Comparison of ENCODE assay signal across 8 cellular contexts in genomic region chr2:27717070-27717453, GRCh38. TPM values are rescaled to one million over a fixed set of nuclear protein-coding genes. Genes with fewer than 3 reads are reported as not detected.
DNase-seq lines count a peak whose midpoint lies in the region; ATAC-seq and TF ChIP-seq lines count a peak whose summit lies in the region.

No MANE protein-coding gene starts in this region.

- DNase-seq in activated naive CD4-positive, alpha-beta T cell treated with anti-CD3 and anti-CD28 coated beads, Interleukin-2, amount 10 ng/mL, durations not matched to agents 7 days and 5 days, result no peak
- no peak for DNase-seq in activated naive CD4-positive, alpha-beta T cell (lab: John Stamatoyannopoulos, UW)
- DNase-seq in activated T-helper 1 cell treated with anti-CD3 and anti-CD28 coated beads, Interleukin-12 subunit alpha, Interleukin-12 subunit beta, Interleukin-2, Interleukin-4 antibody, amounts not matched to agents 30 ng/mL and 10 ng/mL and 1 ng/mL, durations not matched to agents 14 hours and 24 hours and 36 hours (ENCODE audit: low spot score), result no peak
- DNase-seq in right cardiac atrium (peak in 2 of 3 donors; percentile 53 to 65), uterus (peak; percentile 60 to 71), lower lobe of right lung (no peak), activated gamma-delta T cell treated with Interleukin-2 at 50 U/mL for 16 hours (no peak)

- H3K9me3 ChIP-seq in right cardiac atrium (ENCODE audit: control insufficient read depth, low read length) (no peaks in the 10 kb centered on the region), uterus (no peaks in the 10 kb centered on the region), lower lobe of right lung (no peaks in the 10 kb centered on the region)

- H3K36me3 Mint-ChIP-seq in activated naive CD4-positive, alpha-beta T cell treated with anti-CD3 and anti-CD28 coated beads, Interleukin-2, amount 10 ng/mL, durations not matched to agents 7 days and 5 days, result no peaks in the 10 kb centered on the region
- no peaks in the 10 kb centered on the region for H3K36me3 Mint-ChIP-seq in activated T-helper 1 cell treated with anti-CD3 and anti-CD28 coated beads, Interleukin-12 subunit alpha, Interleukin-12 subunit beta, Interleukin-2, Interleukin-4 antibody, amounts not matched to agents 30 ng/mL and 10 ng/mL and 1 ng/mL, durations not matched to agents 14 hours and 24 hours and 36 hours (ENCODE audit: low read depth)

- peaks cover 46% of the 10 kb centered on the region for H3K4me1 Mint-ChIP-seq in activated naive CD4-positive, alpha-beta T cell treated with anti-CD3 and anti-CD28 coated beads, Interleukin-2, amount 10 ng/mL, durations not matched to agents 7 days and 5 days
- H3K4me1 Mint-ChIP-seq in activated T-helper 1 cell treated with anti-CD3 and anti-CD28 coated beads, Interleukin-12 subunit alpha, Interleukin-12 subunit beta, Interleukin-2, Interleukin-4 antibody, amounts not matched to agents 30 ng/mL and 10 ng/mL and 1 ng/mL, durations not matched to agents 14 hours and 24 hours and 36 hours (ENCODE audit: low read depth), result peaks cover 50% of the 10 kb centered on the region

- H3K27ac Mint-ChIP-seq in activated naive CD4-positive, alpha-beta T cell treated with anti-CD3 and anti-CD28 coated beads, Interleukin-2, amount 10 ng/mL, durations not matched to agents 7 days and 5 days, result no peak overlapping the region
- H3K27ac Mint-ChIP-seq in activated T-helper 1 cell treated with anti-CD3 and anti-CD28 coated beads, Interleukin-12 subunit alpha, Interleukin-12 subunit beta, Interleukin-2, Interleukin-4 antibody, amounts not matched to agents 30 ng/mL and 10 ng/mL and 1 ng/mL, durations not matched to agents 14 hours and 24 hours and 36 hours, result peak overlapping the region; percentile 20

- no peaks in the 10 kb centered on the region for H3K27me3 ChIP-seq in right cardiac atrium (ENCODE audit: control insufficient read depth, insufficient read depth)
- no peaks in the 10 kb centered on the region for H3K27me3 ChIP-seq in uterus
- peaks cover 6% of the 10 kb centered on the region for H3K27me3 ChIP-seq in lower lobe of right lung (ENCODE audit: low read depth)

- no peak for TF ChIP-seq CTCF in uterus (IDR thresholded peaks at IDR 0.05)
- TF ChIP-seq CTCF in lower lobe of right lung (IDR thresholded peaks at IDR 0.05), result no peak

- H3K36me3 ChIP-seq in uterus (no peaks in the 10 kb centered on the region), lower lobe of right lung (no peaks in the 10 kb centered on the region)

- peaks cover 58% of the 10 kb centered on the region for H3K27me3 Mint-ChIP-seq in activated naive CD4-positive, alpha-beta T cell treated with anti-CD3 and anti-CD28 coated beads, Interleukin-2, amount 10 ng/mL, durations not matched to agents 7 days and 5 days
- H3K27me3 Mint-ChIP-seq in activated T-helper 1 cell treated with anti-CD3 and anti-CD28 coated beads, Interleukin-12 subunit alpha, Interleukin-12 subunit beta, Interleukin-2, Interleukin-4 antibody, amounts not matched to agents 30 ng/mL and 10 ng/mL and 1 ng/mL, durations not matched to agents 14 hours and 24 hours and 36 hours (ENCODE audit: insufficient read depth), result no peaks in the 10 kb centered on the region

- WGBS in right cardiac atrium, result 43% methylated on average over 8 of the region's 8 CpGs

- H3K4me1 ChIP-seq in right cardiac atrium (ENCODE audit: control insufficient read depth, insufficient read depth, low read length) (peaks cover 5% of the 10 kb centered on the region), uterus (peaks cover 0 to 4% of the 10 kb centered on the region in 2 donors), lower lobe of right lung (peaks cover 15% of the 10 kb centered on the region)

- no peaks in the 10 kb centered on the region for H3K9me3 Mint-ChIP-seq in activated naive CD4-positive, alpha-beta T cell treated with anti-CD3 and anti-CD28 coated beads, Interleukin-2, amount 10 ng/mL, durations not matched to agents 7 days and 5 days
- H3K9me3 Mint-ChIP-seq in activated T-helper 1 cell treated with anti-CD3 and anti-CD28 coated beads, Interleukin-12 subunit alpha, Interleukin-12 subunit beta, Interleukin-2, Interleukin-4 antibody, amounts not matched to agents 30 ng/mL and 10 ng/mL and 1 ng/mL, durations not matched to agents 14 hours and 24 hours and 36 hours, result no peaks in the 10 kb centered on the region

- ATAC-seq in right cardiac atrium (peak; percentile 44 to 55), GM21786 (IDR thresholded peaks at IDR 0.05; ENCODE audit: unreplicated experiment) (no peak), lower lobe of right lung (no peak)

- H3K27ac ChIP-seq in right cardiac atrium (ENCODE audit: low read length) (peak overlapping the region; percentile 66), uterus (peak overlapping the region; percentile 86), lower lobe of right lung (no peak overlapping the region)

- H3K4me3 Mint-ChIP-seq in activated naive CD4-positive, alpha-beta T cell treated with anti-CD3 and anti-CD28 coated beads, Interleukin-2, amount 10 ng/mL, durations not matched to agents 7 days and 5 days, result peak overlapping the region; percentile 43
- H3K4me3 Mint-ChIP-seq in activated T-helper 1 cell treated with anti-CD3 and anti-CD28 coated beads, Interleukin-12 subunit alpha, Interleukin-12 subunit beta, Interleukin-2, Interleukin-4 antibody, amounts not matched to agents 30 ng/mL and 10 ng/mL and 1 ng/mL, durations not matched to agents 14 hours and 24 hours and 36 hours, result peak overlapping the region; percentile 66

- peak overlapping the region; percentile 23 for H3K4me3 ChIP-seq in right cardiac atrium (ENCODE audit: low read length)
- peak overlapping the region in 1 of 2 donors; percentile 5 for H3K4me3 ChIP-seq in uterus
- no peak overlapping the region for H3K4me3 ChIP-seq in lower lobe of right lung

- intact Hi-C loops in activated T-helper 1 cell treated with anti-CD3 and anti-CD28 coated beads, Interleukin-12 subunit alpha, Interleukin-12 subunit beta, Interleukin-2, Interleukin-4 antibody, amounts not matched to agents 30 ng/mL and 10 ng/mL and 1 ng/mL, durations not matched to agents 14 hours and 24 hours and 36 hours (cut with micrococcal nuclease), result loop anchor here (1.0 kb wide), 1 partner anchor 14 kb away; no protein-coding TSS in a partner anchor
- intact Hi-C loops in right cardiac atrium (cut with DNase I) (loop anchor here in 1 of 4 donors (10.0 kb wide), 1 partner anchor 98 kb away; no protein-coding TSS in a partner anchor), uterus (cut with DNase I; ENCODE audit: low total_unique reads) (no loop called here), lower lobe of right lung (cut with DNase I) (no loop called here)

- CTCF ChIA-PET in activated naive CD4-positive, alpha-beta T cell treated with anti-CD3 and anti-CD28 coated beads, Interleukin-2, amount 10 ng/mL, durations not matched to agents 7 days and 5 days (lab: Charles Lee), result interaction anchor here (1.0 to 1.1 kb wide), 2 partner anchors 9 to 13 kb away, joined by 3 to 4 read pairs; no protein-coding TSS in a partner anchor

- TF ChIP-seq POLR2A in uterus (IDR thresholded peaks at IDR 0.05), result peak in 1 of 2 donors; percentile 24

RNA-seq across cellular contexts. Expression of gene SLC4A1AP, which starts 53.4 kb away (rescaled TPM):
- total RNA-seq in activated T-helper 1 cell treated with anti-CD3 and anti-CD28 coated beads, Interleukin-12 subunit alpha, Interleukin-12 subunit beta, Interleukin-2, Interleukin-4 antibody, amounts not matched to agents 30 ng/mL and 10 ng/mL and 1 ng/mL, durations not matched to agents 14 hours and 24 hours and 36 hours, result 29.7 and 29.8 TPM in 2 replicates
- total RNA-seq in right cardiac atrium (10 to 100 TPM; 19.4 to 21.8 (median 21.2) TPM), uterus (10 to 100 TPM; 15.0 to 23.8 (median 23.1) TPM), lower lobe of right lung (19.6 TPM)
- polyA plus RNA-seq in right cardiac atrium, result 19.9 TPM

RNA-seq across cellular contexts. Expression of gene SUPT7L, which starts 53.6 kb away (rescaled TPM):
- total RNA-seq in activated T-helper 1 cell treated with anti-CD3 and anti-CD28 coated beads, Interleukin-12 subunit alpha, Interleukin-12 subunit beta, Interleukin-2, Interleukin-4 antibody, amounts not matched to agents 30 ng/mL and 10 ng/mL and 1 ng/mL, durations not matched to agents 14 hours and 24 hours and 36 hours, result 32.5 and 35.2 TPM in 2 replicates
- 10 to 100 TPM; 27.3 to 30.9 (median 29.0) TPM for total RNA-seq in right cardiac atrium
- 26.8 TPM for polyA plus RNA-seq in right cardiac atrium
- 10 to 100 TPM; 11.8 to 31.2 (median 20.2) TPM for total RNA-seq in uterus
- 29.6 TPM for total RNA-seq in lower lobe of right lung

RNA-seq across cellular contexts. Expression of gene MRPL33, which starts 54.5 kb away (rescaled TPM):
- 55.4 and 55.9 TPM in 2 replicates for total RNA-seq in activated T-helper 1 cell treated with anti-CD3 and anti-CD28 coated beads, Interleukin-12 subunit alpha, Interleukin-12 subunit beta, Interleukin-2, Interleukin-4 antibody, amounts not matched to agents 30 ng/mL and 10 ng/mL and 1 ng/mL, durations not matched to agents 14 hours and 24 hours and 36 hours
- 100 to 1,000 TPM; 242 to 308 (median 274) TPM for total RNA-seq in right cardiac atrium
- polyA plus RNA-seq in right cardiac atrium, result 596 TPM
- total RNA-seq in uterus, result 100 to 1,000 TPM in 1 of 4 donors, 10 to 100 TPM in 3; 51.7 to 404 (median 71.4) TPM
- total RNA-seq in lower lobe of right lung, result 93.3 TPM

Comparison
In these comparisons a context has a peak if more than half of its experiments do, and no peak if none do; other contexts are left out.
1. DNase-seq: peak in right cardiac atrium (2 of 3) and uterus (2 of 2); none in activated naive CD4-positive, alpha-beta T cell treated with anti-CD3 and anti-CD28 coated beads, Interleukin-2, amount 10 ng/mL, durations not matched to agents 7 days and 5 days (single experiment), activated naive CD4-positive, alpha-beta T cell (0 of 4), activated T-helper 1 cell treated with anti-CD3 and anti-CD28 coated beads, Interleukin-12 subunit alpha, Interleukin-12 subunit beta, Interleukin-2, Interleukin-4 antibody, amounts not matched to agents 30 ng/mL and 10 ng/mL and 1 ng/mL, durations not matched to agents 14 hours and 24 hours and 36 hours (single experiment), lower lobe of right lung (single experiment) and activated gamma-delta T cell treated with Interleukin-2 at 50 U/mL for 16 hours (single experiment).
2. ATAC-seq: peak in right cardiac atrium (2 of 2); none in GM21786 (single experiment) and lower lobe of right lung (0 of 2).